9 cellular contexts compared by ENCODE assay signal in genomic region chr4:138114434-138114833, GRCh38.
DNase-seq lines count a peak whose midpoint lies in the region; ATAC-seq and TF ChIP-seq lines count a peak whose summit lies in the region.
"Had no signal": no experiment of that assay in that cellular context is flagged by ENCODE, and none has a peak within 500 bp of the region (broad histone marks: within the 10 kb centered on the region; RNA-seq: fewer than 3 reads in every experiment).

No MANE protein-coding gene starts in this region.

- no peaks in the 10 kb centered on the region for H3K4me1 Mint-ChIP-seq in MCF 10A (ENCODE audit: insufficient read depth, unreplicated experiment)
- H3K4me1 Mint-ChIP-seq in stimulated activated memory B cell treated with anti-CD40 and anti-IgM and Interleukin-4, amounts not matched to agents 10 μg/mL and 1 μg/mL and 100 μg/mL, for 72 hours, result peaks cover 21% of the 10 kb centered on the region
- no peaks in the 10 kb centered on the region for H3K4me1 Mint-ChIP-seq in activated T-cell treated with anti-CD3 and anti-CD28 coated beads, Interleukin-2, amount 50 U/mL, for 24 hours (ENCODE audit: low read depth)

- peak overlapping the region; percentile 6 for H3K27ac Mint-ChIP-seq in MCF 10A (ENCODE audit: low read depth, unreplicated experiment)
- H3K27ac Mint-ChIP-seq in stimulated activated memory B cell treated with anti-CD40 and anti-IgM and Interleukin-4, amounts not matched to agents 10 μg/mL and 1 μg/mL and 100 μg/mL, for 72 hours, result peak overlapping the region; percentile 51
- H3K27ac Mint-ChIP-seq in activated T-cell treated with anti-CD3 and anti-CD28 coated beads, Interleukin-2, amount 50 U/mL, for 24 hours, result no peak overlapping the region

- H3K9me3 ChIP-seq in breast epithelium, result no peaks in the 10 kb centered on the region

- no peaks in the 10 kb centered on the region for H3K27me3 Mint-ChIP-seq in MCF 10A (ENCODE audit: insufficient read depth, unreplicated experiment)
- H3K27me3 Mint-ChIP-seq in stimulated activated memory B cell treated with anti-CD40 and anti-IgM and Interleukin-4, amounts not matched to agents 10 μg/mL and 1 μg/mL and 100 μg/mL, for 72 hours, result no peaks in the 10 kb centered on the region
- H3K27me3 Mint-ChIP-seq in activated T-cell treated with anti-CD3 and anti-CD28 coated beads, Interleukin-2, amount 50 U/mL, for 24 hours, result no peaks in the 10 kb centered on the region

- intact Hi-C loops in MCF 10A (cut with micrococcal nuclease), result no loop called here
- intact Hi-C loops in breast epithelium (cut with DNase I; ENCODE audit: low total_unique reads), result no loop called here

- CTCF ChIA-PET in MCF 10A (lab: Yijun Ruan, JAX), result interaction anchor here (0.7 to 1.9 kb wide), 2 partner anchors 24 to 35 kb away, joined by 3 to 7 read pairs; no protein-coding TSS in a partner anchor

- DNase-seq in MCF 10A (ENCODE audit: unreplicated experiment) (no peak), breast epithelium (ENCODE audit: low spot score in 2 of 2) (no peak), NOMO-1 treated with DMSO at 0.1 percent for 48 hours (lab: John Stamatoyannopoulos, UW; ENCODE audit: unreplicated experiment) (peak; percentile 66), NCI-H2171 treated with DMSO at 0.1 percent for 48 hours (lab: John Stamatoyannopoulos, UW) (no peak), DMS 273 treated with DMSO at 0.1 percent for 48 hours (lab: John Stamatoyannopoulos, UW) (no peak)
- no peak for DNase-seq in activated T-cell treated with anti-CD3 and anti-CD28 coated beads, Interleukin-2, amount 50 U/mL, for 24 hours

- no peak for TF ChIP-seq POLR2A in breast epithelium (IDR thresholded peaks at IDR 0.05)

- H3K36me3 ChIP-seq in breast epithelium, result no peaks in the 10 kb centered on the region

- no peaks in the 10 kb centered on the region for H3K27me3 ChIP-seq in breast epithelium

- no TSS peak for BruUV-seq in MCF 10A (replicated peaks; lab: Mats Ljungman, UMichigan)

- no peaks in the 10 kb centered on the region for H3K36me3 Mint-ChIP-seq in MCF 10A (ENCODE audit: insufficient read depth, unreplicated experiment)
- H3K36me3 Mint-ChIP-seq in stimulated activated memory B cell treated with anti-CD40 and anti-IgM and Interleukin-4, amounts not matched to agents 10 μg/mL and 1 μg/mL and 100 μg/mL, for 72 hours, result no peaks in the 10 kb centered on the region
- no peaks in the 10 kb centered on the region for H3K36me3 Mint-ChIP-seq in activated T-cell treated with anti-CD3 and anti-CD28 coated beads, Interleukin-2, amount 50 U/mL, for 24 hours (ENCODE audit: low read depth)

- POLR2A ChIA-PET in MCF 10A (lab: Yijun Ruan, JAX), result no interaction called here

- no peak overlapping the region for H3K4me3 ChIP-seq in breast epithelium
- H3K4me3 ChIP-seq: SK-N-MC had no signal

- H3K9me3 Mint-ChIP-seq in MCF 10A (ENCODE audit: unreplicated experiment), result no peaks in the 10 kb centered on the region
- no peaks in the 10 kb centered on the region for H3K9me3 Mint-ChIP-seq in stimulated activated memory B cell treated with anti-CD40 and anti-IgM and Interleukin-4, amounts not matched to agents 10 μg/mL and 1 μg/mL and 100 μg/mL, for 72 hours
- H3K9me3 Mint-ChIP-seq in activated T-cell treated with anti-CD3 and anti-CD28 coated beads, Interleukin-2, amount 50 U/mL, for 24 hours, result no peaks in the 10 kb centered on the region

- H3K4me1 ChIP-seq in breast epithelium, result no peaks in the 10 kb centered on the region

- TF ChIP-seq CTCF in MCF 10A (IDR thresholded peaks at IDR 0.05; ENCODE audit: unreplicated experiment), result no peak
- TF ChIP-seq CTCF in breast epithelium (IDR thresholded peaks at IDR 0.05), result no peak

- H3K4me3 Mint-ChIP-seq in MCF 10A (ENCODE audit: unreplicated experiment), result no peak overlapping the region
- no peak overlapping the region for H3K4me3 Mint-ChIP-seq in stimulated activated memory B cell treated with anti-CD40 and anti-IgM and Interleukin-4, amounts not matched to agents 10 μg/mL and 1 μg/mL and 100 μg/mL, for 72 hours
- no peak overlapping the region for H3K4me3 Mint-ChIP-seq in activated T-cell treated with anti-CD3 and anti-CD28 coated beads, Interleukin-2, amount 50 U/mL, for 24 hours

- no peak overlapping the region for H3K27ac ChIP-seq in breast epithelium
- H3K27ac ChIP-seq: SK-N-MC had no signal

- ATAC-seq in HG02870 (IDR thresholded peaks at IDR 0.05; ENCODE audit: unreplicated experiment), result peak; percentile 93
- ATAC-seq in stimulated activated memory B cell treated with anti-CD40 and anti-IgM and Interleukin-4, amounts not matched to agents 10 μg/mL and 1 μg/mL and 100 μg/mL, for 72 hours, result peak; percentile 96
